In the genomic region with DNA sequence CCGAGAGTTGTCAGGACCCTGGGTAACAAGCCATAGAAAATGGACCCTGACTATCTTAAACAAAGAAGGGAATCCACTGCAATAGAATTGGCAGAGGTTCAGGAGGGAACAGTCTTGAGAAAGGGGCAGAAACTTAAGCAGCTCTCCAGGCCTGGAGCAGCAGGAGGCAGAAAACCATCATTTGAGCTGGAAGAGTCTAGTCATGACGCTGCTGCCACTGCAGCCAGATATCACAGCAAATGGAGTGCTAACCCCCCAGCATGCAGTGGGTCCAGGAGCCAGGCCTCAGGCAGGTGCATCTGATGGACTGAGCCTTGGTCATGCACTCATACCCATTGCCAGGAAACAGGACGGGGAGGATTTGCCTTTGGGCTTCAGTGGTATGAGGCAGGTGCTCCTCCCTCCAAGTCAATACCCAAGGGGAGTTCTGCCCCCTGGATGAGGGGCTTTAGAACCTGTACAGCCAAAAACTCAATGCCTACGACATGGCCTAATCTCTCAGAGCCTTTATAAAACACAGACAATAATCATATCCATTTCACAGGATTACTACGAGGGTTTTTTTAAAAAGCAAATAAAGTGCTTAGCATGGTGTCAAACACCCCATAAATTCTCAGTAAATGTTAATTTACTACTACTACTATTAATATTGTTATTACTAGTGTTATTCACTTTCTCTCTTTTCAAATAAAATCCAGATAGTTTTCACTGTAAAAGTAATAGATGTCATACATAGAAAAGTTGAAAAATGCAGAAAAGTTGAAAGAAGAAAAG, we compare ENCODE assay signal across 13 cellular contexts. TPM values are rescaled to one million over a fixed set of nuclear protein-coding genes. Genes with fewer than 3 reads are reported as not detected.
DNase-seq lines count a peak whose midpoint lies in the region; ATAC-seq and TF ChIP-seq lines count a peak whose summit lies in the region.
"Had no signal": no experiment of that assay in that cellular context is flagged by ENCODE, and none has a peak within 500 bp of the region (broad histone marks: within the 10 kb centered on the region; RNA-seq: fewer than 3 reads in every experiment).

No MANE protein-coding gene starts in this region.

- no peak for TF ChIP-seq CTCF in ovary (IDR thresholded peaks at IDR 0.05)

- intact Hi-C loops in ovary (cut with DNase I) = no loop called here

- H3K9me3 Mint-ChIP-seq in activated T-cell treated with anti-CD3 and anti-CD28 coated beads, Interleukin-2, amount 50 U/mL, for 4 hours = no peaks in the 10 kb centered on the region
- no peaks in the 10 kb centered on the region for H3K9me3 Mint-ChIP-seq in activated CD8-positive, alpha-beta T cell treated with anti-CD3 and anti-CD28 coated beads, Interleukin-2, amount 10 ng/mL, durations not matched to agents 7 days and 5 days (ENCODE audit: insufficient read depth)
- H3K9me3 Mint-ChIP-seq in stimulated activated memory B cell treated with anti-CD40 and anti-IgM and Interleukin-4, amounts not matched to agents 10 μg/mL and 1 μg/mL and 100 μg/mL, for 72 hours = no peaks in the 10 kb centered on the region

- DNase-seq in activated T-cell treated with anti-CD3 and anti-CD28 coated beads, Interleukin-2, amount 50 U/mL, for 4 hours = no peak
- no peak for DNase-seq in activated T-cell treated with anti-CD3 and anti-CD28 coated beads, Interleukin-2, amount 50 U/mL, for 1 hour
- no peak for DNase-seq in activated CD8-positive, alpha-beta T cell treated with anti-CD3 and anti-CD28 coated beads, Interleukin-2, amount 10 ng/mL, durations not matched to agents 7 days and 5 days
- DNase-seq in islet precursor cell (no peak), ovary (no peak)
- DNase-seq: BE2C, caudate nucleus, left cardiac atrium, tibial artery had no signal

- peaks cover 3% of the 10 kb centered on the region for H3K4me1 ChIP-seq in ovary (ENCODE audit: insufficient read depth)
- H3K4me1 ChIP-seq: BE2C, right lobe of liver had no signal

- no peak overlapping the region for H3K4me3 ChIP-seq in ovary
- H3K4me3 ChIP-seq: right lobe of liver, tibial artery had no signal

- no peaks in the 10 kb centered on the region for H3K9me3 ChIP-seq in ovary
- H3K9me3 ChIP-seq: BE2C, right lobe of liver, tibial artery had no signal

- peaks cover 7% of the 10 kb centered on the region for H3K36me3 Mint-ChIP-seq in activated T-cell treated with anti-CD3 and anti-CD28 coated beads, Interleukin-2, amount 50 U/mL, for 4 hours (ENCODE audit: insufficient read depth)
- H3K36me3 Mint-ChIP-seq in activated CD8-positive, alpha-beta T cell treated with anti-CD3 and anti-CD28 coated beads, Interleukin-2, amount 10 ng/mL, durations not matched to agents 7 days and 5 days (ENCODE audit: low read depth) = peaks cover 9% of the 10 kb centered on the region
- no peaks in the 10 kb centered on the region for H3K36me3 Mint-ChIP-seq in stimulated activated memory B cell treated with anti-CD40 and anti-IgM and Interleukin-4, amounts not matched to agents 10 μg/mL and 1 μg/mL and 100 μg/mL, for 72 hours

- TF ChIP-seq EP300 in ovary (IDR thresholded peaks at IDR 0.05) = no peak

- CTCF ChIA-PET in activated CD8-positive, alpha-beta T cell treated with anti-CD3 and anti-CD28 coated beads, Interleukin-2, amount 10 ng/mL, durations not matched to agents 7 days and 5 days (lab: Charles Lee) = interaction anchor here (0.5 to 1.9 kb wide), 10 partner anchors 18 to 223 kb away, joined by 3 to 9 read pairs (median 4); a partner anchor contains a TSS

- WGBS in ovary, 3 donors = 79 to 81% (median 79%) methylated on average over 5 of the region's 5 CpGs

- no peaks in the 10 kb centered on the region for H3K27me3 ChIP-seq in ovary
- H3K27me3 ChIP-seq: BE2C, right lobe of liver had no signal

- no peaks in the 10 kb centered on the region for H3K27me3 Mint-ChIP-seq in activated T-cell treated with anti-CD3 and anti-CD28 coated beads, Interleukin-2, amount 50 U/mL, for 4 hours (ENCODE audit: low read depth)
- H3K27me3 Mint-ChIP-seq in activated CD8-positive, alpha-beta T cell treated with anti-CD3 and anti-CD28 coated beads, Interleukin-2, amount 10 ng/mL, durations not matched to agents 7 days and 5 days (ENCODE audit: low read depth) = no peaks in the 10 kb centered on the region
- H3K27me3 Mint-ChIP-seq in stimulated activated memory B cell treated with anti-CD40 and anti-IgM and Interleukin-4, amounts not matched to agents 10 μg/mL and 1 μg/mL and 100 μg/mL, for 72 hours = peaks cover 10% of the 10 kb centered on the region

- no peak overlapping the region for H3K27ac ChIP-seq in ovary
- H3K27ac ChIP-seq: right lobe of liver, tibial artery had no signal

- no peak overlapping the region for H3K4me3 Mint-ChIP-seq in activated T-cell treated with anti-CD3 and anti-CD28 coated beads, Interleukin-2, amount 50 U/mL, for 4 hours
- no peak overlapping the region for H3K4me3 Mint-ChIP-seq in activated CD8-positive, alpha-beta T cell treated with anti-CD3 and anti-CD28 coated beads, Interleukin-2, amount 10 ng/mL, durations not matched to agents 7 days and 5 days
- H3K4me3 Mint-ChIP-seq in stimulated activated memory B cell treated with anti-CD40 and anti-IgM and Interleukin-4, amounts not matched to agents 10 μg/mL and 1 μg/mL and 100 μg/mL, for 72 hours = no peak overlapping the region

- no peaks in the 10 kb centered on the region for H3K36me3 ChIP-seq in ovary
- H3K36me3 ChIP-seq: BE2C, right lobe of liver, tibial artery had no signal

- no peak for TF ChIP-seq POLR2A in ovary (IDR thresholded peaks at IDR 0.05)

- peak overlapping the region; percentile 1 for H3K27ac Mint-ChIP-seq in activated CD8-positive, alpha-beta T cell treated with anti-CD3 and anti-CD28 coated beads, Interleukin-2, amount 10 ng/mL, durations not matched to agents 7 days and 5 days
- peak overlapping the region; percentile 15 for H3K27ac Mint-ChIP-seq in stimulated activated memory B cell treated with anti-CD40 and anti-IgM and Interleukin-4, amounts not matched to agents 10 μg/mL and 1 μg/mL and 100 μg/mL, for 72 hours

- peaks cover 62% of the 10 kb centered on the region for H3K4me1 Mint-ChIP-seq in activated T-cell treated with anti-CD3 and anti-CD28 coated beads, Interleukin-2, amount 50 U/mL, for 4 hours (ENCODE audit: low read depth)
- peaks cover 45% of the 10 kb centered on the region for H3K4me1 Mint-ChIP-seq in activated CD8-positive, alpha-beta T cell treated with anti-CD3 and anti-CD28 coated beads, Interleukin-2, amount 10 ng/mL, durations not matched to agents 7 days and 5 days (ENCODE audit: low read depth)
- peaks cover 34% of the 10 kb centered on the region for H3K4me1 Mint-ChIP-seq in stimulated activated memory B cell treated with anti-CD40 and anti-IgM and Interleukin-4, amounts not matched to agents 10 μg/mL and 1 μg/mL and 100 μg/mL, for 72 hours

- POLR2A ChIA-PET in activated CD8-positive, alpha-beta T cell treated with anti-CD3 and anti-CD28 coated beads, Interleukin-2, amount 10 ng/mL, durations not matched to agents 7 days and 5 days (lab: Charles Lee) = interaction anchor here (0.6 to 1.1 kb wide), 3 partner anchors 16 to 24 kb away, joined by 3 read pairs; no protein-coding TSS in a partner anchor

- ATAC-seq in activated T-cell treated with anti-CD3 and anti-CD28 coated beads, Interleukin-2, amount 50 U/mL, for 4 hours = peak; percentile 6 to 22
- ATAC-seq in HG02938 (IDR thresholded peaks at IDR 0.05; ENCODE audit: unreplicated experiment) (peak; percentile 20), GM18873 (IDR thresholded peaks at IDR 0.05; ENCODE audit: low FRiP score, unreplicated experiment) (no peak)
- peak; percentile 16 for ATAC-seq in activated CD8-positive, alpha-beta T cell treated with anti-CD3 and anti-CD28 coated beads, Interleukin-2, amount 10 ng/mL, durations not matched to agents 7 days and 5 days
- ATAC-seq in stimulated activated memory B cell treated with anti-CD40 and anti-IgM and Interleukin-4, amounts not matched to agents 10 μg/mL and 1 μg/mL and 100 μg/mL, for 72 hours = peak; percentile 9

RNA-seq across cellular contexts. Expression of a gene that starts 30.7 kb away (rescaled TPM):
- 10 to 100 TPM; 33.5 to 57.1 (median 56.5) TPM for total RNA-seq in activated T-cell treated with anti-CD3 and anti-CD28 coated beads, Interleukin-2, amount 50 U/mL, for 4 hours
- total RNA-seq in activated CD8-positive, alpha-beta T cell treated with anti-CD3 and anti-CD28 coated beads, Interleukin-2, amount 10 ng/mL, durations not matched to agents 7 days and 5 days = 10 to 100 TPM; 26.8 to 27.8 TPM
- total RNA-seq in ovary = 10 to 100 TPM in 3 of 7 donors, 1 to 10 TPM in 4; 2.5 to 21.6 (median 6.2) TPM
- 10 to 100 TPM in 1 of 2 donors, 1 to 10 TPM in 1; 5.4 to 11.2 TPM for polyA plus RNA-seq in ovary

RNA-seq across cellular contexts. Expression of a gene that starts 39.1 kb away (rescaled TPM):
- 10 to 100 TPM; 64.7 to 68.3 (median 66.8) TPM for total RNA-seq in activated T-cell treated with anti-CD3 and anti-CD28 coated beads, Interleukin-2, amount 50 U/mL, for 4 hours
- 10 to 100 TPM; 75.6 to 82.2 TPM for total RNA-seq in activated CD8-positive, alpha-beta T cell treated with anti-CD3 and anti-CD28 coated beads, Interleukin-2, amount 10 ng/mL, durations not matched to agents 7 days and 5 days
- 10 to 100 TPM; 23.1 to 49.1 (median 38.3) TPM for total RNA-seq in ovary
- 10 to 100 TPM; 31.5 to 32.4 TPM for polyA plus RNA-seq in ovary
